In genomic region chr2:152447897-152448296, GRCh38 we compare ENCODE assay signal across 26 cellular contexts.
"Had no signal": no experiment of that assay in that cellular context is flagged by ENCODE, and none has a peak within 500 bp of the region (broad histone marks: within the 10 kb centered on the region; RNA-seq: fewer than 3 reads in every experiment).

No MANE protein-coding gene starts in this region.

- DNase-seq: activated B cell treated with CpG ODN at 0.5 μM for 24 hours; activated CD4-positive, alpha-beta T cell treated with anti-CD3 and anti-CD28 coated beads, Interleukin-2, amount 50 U/mL, for 48 hours; activated CD8-positive, alpha-beta memory T cell treated with anti-CD3 and anti-CD28 coated beads for 24 hours; activated effector memory CD4-positive, alpha-beta T cell treated with anti-CD3 and anti-CD28 coated beads, Interleukin-2, amount 50 U/mL, for 16 hours; activated naive CD4-positive, alpha-beta T cell treated with anti-CD3 and anti-CD28 coated beads for 36 hours; activated naive CD8-positive, alpha-beta T cell treated with anti-CD3 and anti-CD28 coated beads for 36 hours; adrenal gland; brain microvascular endothelial cell; effector memory CD4-positive, alpha-beta T cell; erythroblast; hippocampal formation; kidney; naive thymus-derived CD4-positive, alpha-beta T cell; occipital lobe; right cardiac atrium; spleen; stimulated activated naive CD4-positive, alpha-beta T cell treated with Interleukin-2 at 50 U/mL for 16 hours; T-helper 2 cell; upper lobe of left lung had no signal

- H3K27me3 ChIP-seq: adrenal gland, ascending aorta, brain microvascular endothelial cell, neural progenitor cell, spleen, upper lobe of left lung, vagina had no signal

- FAIRE-seq: colon, kidney had no signal

- H3K4me1 Mint-ChIP-seq: activated naive CD8-positive, alpha-beta T cell treated with anti-CD3 and anti-CD28 coated beads for 36 hours; central memory CD8-positive, alpha-beta T cell; memory B cell had no signal

- H3K4me3 ChIP-seq: adrenal gland, ascending aorta, neural progenitor cell, spleen, upper lobe of left lung, vagina had no signal

- ATAC-seq: naive thymus-derived CD4-positive, alpha-beta T cell; right cardiac atrium had no signal

- H3K27ac ChIP-seq: ascending aorta, brain microvascular endothelial cell, neural progenitor cell, spleen, vagina had no signal

- H3K9me3 Mint-ChIP-seq: activated B cell treated with CpG ODN at 0.5 μM for 24 hours; activated naive CD4-positive, alpha-beta T cell treated with anti-CD3 and anti-CD28 coated beads for 36 hours; activated naive CD8-positive, alpha-beta T cell treated with anti-CD3 and anti-CD28 coated beads for 36 hours; activated T-helper 1 cell treated with anti-CD3 and anti-CD28 coated beads, Interleukin-12 subunit alpha, Interleukin-12 subunit beta, Interleukin-2, Interleukin-4 antibody, amounts not matched to agents 30 ng/mL and 10 ng/mL and 1 ng/mL, durations not matched to agents 14 hours and 24 hours and 36 hours; central memory CD8-positive, alpha-beta T cell; memory B cell; neural progenitor cell had no signal

- H3K36me3 ChIP-seq: adrenal gland, ascending aorta, brain microvascular endothelial cell, neural progenitor cell, spleen, upper lobe of left lung, vagina had no signal

- H3K36me3 Mint-ChIP-seq: activated naive CD8-positive, alpha-beta T cell treated with anti-CD3 and anti-CD28 coated beads for 36 hours; memory B cell had no signal

- H3K27ac Mint-ChIP-seq: activated B cell treated with CpG ODN at 0.5 μM for 24 hours; activated naive CD4-positive, alpha-beta T cell treated with anti-CD3 and anti-CD28 coated beads for 36 hours; activated naive CD8-positive, alpha-beta T cell treated with anti-CD3 and anti-CD28 coated beads for 36 hours; activated T-helper 1 cell treated with anti-CD3 and anti-CD28 coated beads, Interleukin-12 subunit alpha, Interleukin-12 subunit beta, Interleukin-2, Interleukin-4 antibody, amounts not matched to agents 30 ng/mL and 10 ng/mL and 1 ng/mL, durations not matched to agents 14 hours and 24 hours and 36 hours; memory B cell; naive thymus-derived CD4-positive, alpha-beta T cell had no signal

- H3K27me3 Mint-ChIP-seq: activated B cell treated with CpG ODN at 0.5 μM for 24 hours had no signal

- H3K4me3 Mint-ChIP-seq: activated B cell treated with CpG ODN at 0.5 μM for 24 hours; activated naive CD4-positive, alpha-beta T cell treated with anti-CD3 and anti-CD28 coated beads for 36 hours; activated naive CD8-positive, alpha-beta T cell treated with anti-CD3 and anti-CD28 coated beads for 36 hours; activated T-helper 1 cell treated with anti-CD3 and anti-CD28 coated beads, Interleukin-12 subunit alpha, Interleukin-12 subunit beta, Interleukin-2, Interleukin-4 antibody, amounts not matched to agents 30 ng/mL and 10 ng/mL and 1 ng/mL, durations not matched to agents 14 hours and 24 hours and 36 hours; central memory CD8-positive, alpha-beta T cell; memory B cell; naive thymus-derived CD4-positive, alpha-beta T cell; neural progenitor cell had no signal
